13 cellular contexts compared by ENCODE assay signal in genomic region chr2:161913865-161914264, GRCh38.
DNase-seq lines count a peak whose midpoint lies in the region; ATAC-seq, FAIRE-seq and TF ChIP-seq lines count a peak whose summit lies in the region.
"Had no signal": no experiment of that assay in that cellular context is flagged by ENCODE, and none has a peak within 500 bp of the region (broad histone marks: within the 10 kb centered on the region; RNA-seq: fewer than 3 reads in every experiment).

No MANE protein-coding gene starts in this region.

- DNase-seq in EL (peak; percentile 77), MV-4-11 (lab: John Stamatoyannopoulos, UW) (peak; percentile 6), endothelial cell of umbilical vein (ENCODE audit: low read depth, low spot score) (peak; percentile 75), mesendoderm (peak; percentile 53), HuH-7 (ENCODE audit: low spot score) (no peak)
- DNase-seq in stimulated activated naive CD4-positive, alpha-beta T cell (lab: John Stamatoyannopoulos, UW), result no peak
- DNase-seq: activated CD8-positive, alpha-beta memory T cell treated with anti-CD3 and anti-CD28 coated beads, Interleukin-2, amount 10 ng/mL, durations not matched to agents 7 days and 5 days; naive B cell; NCI-H345; testis had no signal

- no peak overlapping the region for H3K18ac ChIP-seq in mesendoderm (ENCODE audit: low read length)

- H3K36me3 ChIP-seq in endothelial cell of umbilical vein (ENCODE audit: control insufficient read depth in 2 of 2, extremely low read depth in 1 of 2, insufficient read depth in 2 of 2, low read length in 2 of 2) (no peaks in the 10 kb centered on the region), mesendoderm (ENCODE audit: control insufficient read depth, insufficient read depth, low read length) (no peaks in the 10 kb centered on the region)
- H3K36me3 ChIP-seq: HAP-1 had no signal

- H3K4ac ChIP-seq in mesendoderm (ENCODE audit: low read depth, low read length), result no peak overlapping the region

- BruUV-seq in endothelial cell of umbilical vein (replicated peaks; lab: Mats Ljungman, UMichigan), result no TSS peak

- no peak for TF ChIP-seq CTCF in endothelial cell of umbilical vein (IDR thresholded peaks at IDR 0.05; ENCODE audit: extremely low read depth in 1 of 2, insufficient read depth in 1 of 2, low read depth in 1 of 2, low read length in 2 of 2)

- H3K23ac ChIP-seq in mesendoderm (ENCODE audit: low read length), result no peak overlapping the region

- no peak for FAIRE-seq in endothelial cell of umbilical vein (lab: Jason Lieb, UNC)

- no peaks in the 10 kb centered on the region for H3K79me2 ChIP-seq in endothelial cell of umbilical vein (ENCODE audit: control insufficient read depth, insufficient read depth, low read length)
- H3K79me2 ChIP-seq in mesendoderm (ENCODE audit: control insufficient read depth, insufficient read depth, low read length), result no peaks in the 10 kb centered on the region

- H3K4me1 ChIP-seq in endothelial cell of umbilical vein (ENCODE audit: control insufficient read depth, extremely low read depth, insufficient read depth, low read length) (peaks cover 11% of the 10 kb centered on the region), mesendoderm (ENCODE audit: control insufficient read depth, low read depth, low read length) (no peaks in the 10 kb centered on the region)
- H3K4me1 ChIP-seq: HAP-1, testis had no signal

- no peak overlapping the region for H4K5ac ChIP-seq in mesendoderm (ENCODE audit: low read length)

- intact Hi-C loops in endothelial cell of umbilical vein (cut with micrococcal nuclease), result loop anchor here (1.0 to 2.0 kb wide), 2 partner anchors 9 to 201 kb away; no protein-coding TSS in a partner anchor

- no peaks in the 10 kb centered on the region for H3K9me1 ChIP-seq in endothelial cell of umbilical vein (replicated peaks; ENCODE audit: control insufficient read depth, extremely low read depth, insufficient read depth, low read length)

- H3K4me3 ChIP-seq in endothelial cell of umbilical vein (replicated peaks in 1 of 3; ENCODE audit: insufficient read depth in 1 of 3, low read depth in 1 of 3, low read length in 3 of 3) (no peak overlapping the region), mesendoderm (ENCODE audit: low read length) (no peak overlapping the region)
- H3K4me3 ChIP-seq: HAP-1, testis had no signal

- H3K27me3 ChIP-seq in endothelial cell of umbilical vein (ENCODE audit: control insufficient read depth in 2 of 2, insufficient read depth in 2 of 2, low read length in 2 of 2), result no peaks in the 10 kb centered on the region
- no peaks in the 10 kb centered on the region for H3K27me3 ChIP-seq in mesendoderm (ENCODE audit: insufficient read depth, low read length, poor library complexity)
- H3K27me3 ChIP-seq: testis had no signal

- ATAC-seq in GM21423 (IDR thresholded peaks at IDR 0.05; ENCODE audit: unreplicated experiment), result no peak
- no peak for ATAC-seq in GM19397 (IDR thresholded peaks at IDR 0.05; ENCODE audit: unreplicated experiment)
- ATAC-seq: activated CD8-positive, alpha-beta memory T cell treated with anti-CD3 and anti-CD28 coated beads, Interleukin-2, amount 10 ng/mL, durations not matched to agents 7 days and 5 days had no signal

- H3K9me3 ChIP-seq in endothelial cell of umbilical vein (replicated peaks; ENCODE audit: control insufficient read depth, insufficient read depth, low read length), result no peaks in the 10 kb centered on the region
- H3K9me3 ChIP-seq: HAP-1, testis had no signal

- TF ChIP-seq POLR2A in endothelial cell of umbilical vein (IDR thresholded peaks at IDR 0.05; ENCODE audit: low read depth, low read length), result no peak

- no peaks in the 10 kb centered on the region for H4K20me1 ChIP-seq in endothelial cell of umbilical vein (replicated peaks; ENCODE audit: control insufficient read depth, extremely low read depth, insufficient read depth, low read length)

- H2BK120ac ChIP-seq in mesendoderm (ENCODE audit: low read depth, low read length), result no peak overlapping the region

- H3K4me2 ChIP-seq in endothelial cell of umbilical vein (ENCODE audit: insufficient read depth, low read length) (peak overlapping the region; percentile 30), mesendoderm (ENCODE audit: low read length) (no peak overlapping the region)

- no peak overlapping the region for H2AK5ac ChIP-seq in mesendoderm (ENCODE audit: low read length)

- dilution Hi-C loops in endothelial cell of umbilical vein (cut with MboI; ENCODE audit: extremely low pct_ligation_motif_present, low sequenced_read_pairs), result no loop called here

- H2BK5ac ChIP-seq in mesendoderm (ENCODE audit: low read length), result no peak overlapping the region

- H3K27ac ChIP-seq in endothelial cell of umbilical vein (ENCODE audit: insufficient read depth, low read depth, low read length) (peak overlapping the region; percentile 69), mesendoderm (ENCODE audit: low read depth, low read length) (no peak overlapping the region)
- H3K27ac ChIP-seq: testis had no signal

- no peak overlapping the region for H3K56ac ChIP-seq in mesendoderm (ENCODE audit: low read length)

- CTCF ChIA-PET in endothelial cell of umbilical vein (lab: Charles Lee), result interaction anchor here (0.7 to 1.0 kb wide), 3 partner anchors 8 to 384 kb away, joined by 3 read pairs; no protein-coding TSS in a partner anchor

- H2BK15ac ChIP-seq in mesendoderm (replicated peaks; ENCODE audit: low read depth), result no peak overlapping the region

- no peak overlapping the region for H4K8ac ChIP-seq in mesendoderm (ENCODE audit: low read depth, low read length)

- H3K79me1 ChIP-seq in mesendoderm (ENCODE audit: low read length), result no peaks in the 10 kb centered on the region

- no peak overlapping the region for H3K9ac ChIP-seq in endothelial cell of umbilical vein (replicated peaks; ENCODE audit: extremely low read depth, insufficient read depth, low read length)
- no peak overlapping the region for H3K9ac ChIP-seq in mesendoderm (ENCODE audit: low read length)

- POLR2A ChIA-PET in endothelial cell of umbilical vein (lab: Charles Lee), result no interaction called here

- H2AFZ ChIP-seq in endothelial cell of umbilical vein (ENCODE audit: low read depth, low read length), result peak overlapping the region; percentile 33

TF ChIP-seq in endothelial cell of umbilical vein, 7 proteins besides CTCF, POLR2A, EP300 and RAD21:
- TF ChIP-seq MYC (IDR thresholded peaks at IDR 0.05; ENCODE audit: low read depth, low read length), result no peak
- peak; percentile 94 for TF ChIP-seq JUN (IDR thresholded peaks at IDR 0.05; ENCODE audit: borderline replicate concordance, insufficient read depth, insufficient read length, low read depth)
- no peak for TF ChIP-seq MAX (IDR thresholded peaks at IDR 0.05; ENCODE audit: insufficient read depth, insufficient read length)
- no peak for TF ChIP-seq POLR2AphosphoS5 (IDR thresholded peaks at IDR 0.05; ENCODE audit: insufficient read depth, low read depth, low read length)
- no peak for TF ChIP-seq EZH2 (IDR thresholded peaks at IDR 0.05; ENCODE audit: borderline replicate concordance, low read depth, low read length, severe bottlenecking)
- TF ChIP-seq FOS (IDR thresholded peaks at IDR 0.05; ENCODE audit: borderline replicate concordance, insufficient read depth, low read length), result peak; percentile 89
TF ChIP-seq in endothelial cell of umbilical vein: peak in this region for 2.

Comparison
In these comparisons a context has a peak if more than half of its experiments do, and no peak if none do; other contexts are left out.
1. DNase-seq: peak in EL (single experiment), MV-4-11 (single experiment), endothelial cell of umbilical vein (single experiment) and mesendoderm (single experiment); none in HuH-7 (single experiment) and stimulated activated naive CD4-positive, alpha-beta T cell (0 of 6).